Comparison of ENCODE assay signal across 2 cellular contexts in the genomic region with DNA sequence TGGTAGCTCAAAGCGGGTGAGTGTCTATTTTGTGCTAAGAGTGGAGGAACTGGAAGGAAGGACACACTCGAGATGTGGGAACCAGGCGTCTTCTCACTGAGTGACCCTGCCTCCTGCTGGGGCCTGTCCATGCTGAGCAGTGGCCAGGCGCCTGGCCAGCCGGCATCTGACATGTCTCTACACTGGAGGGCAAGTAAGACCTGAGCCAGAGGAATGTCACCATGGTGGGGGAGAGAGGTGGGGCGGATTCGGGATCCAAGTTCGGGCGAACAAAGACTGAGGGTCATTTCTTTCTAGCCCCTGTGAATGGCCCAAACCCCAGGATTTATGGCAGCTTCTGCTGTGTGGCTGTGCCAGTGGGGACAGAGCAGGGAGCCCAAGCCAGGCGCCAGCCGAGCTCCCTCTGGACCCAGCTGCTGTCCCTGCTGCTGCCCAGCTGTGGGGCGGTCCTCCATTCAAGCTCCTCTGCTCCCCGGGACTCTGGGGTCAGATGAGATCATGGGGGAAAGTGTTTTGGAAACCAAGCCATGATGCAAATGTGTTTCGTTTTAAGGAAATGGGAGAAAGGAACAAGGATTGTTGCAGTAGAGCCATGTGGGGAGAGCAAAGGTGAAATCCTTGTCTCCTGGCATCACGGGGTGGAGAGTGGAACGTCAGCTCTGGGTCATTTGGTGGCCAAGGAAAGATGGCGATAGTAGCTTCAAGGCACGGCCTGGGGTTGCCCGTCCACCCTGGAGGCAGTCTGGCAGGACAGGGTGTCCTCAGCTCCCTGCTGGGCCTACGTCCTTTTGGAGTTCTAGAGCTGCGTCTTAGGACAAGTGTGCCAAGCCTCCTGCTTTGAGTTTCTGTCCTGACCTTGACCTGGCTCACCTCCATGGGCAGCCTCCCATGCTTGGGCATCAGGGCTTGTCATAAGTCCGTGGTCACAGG.
TF ChIP-seq lines count a peak whose summit lies in the region.

No MANE protein-coding gene starts in this region.

TF ChIP-seq in IMR-90, 13 proteins besides CTCF, POLR2A, EP300 and RAD21:
- TF ChIP-seq MAZ (IDR thresholded peaks at IDR 0.05; ENCODE audit: borderline replicate concordance, low read depth, low read length) (no peak), CEBPB (IDR thresholded peaks at IDR 0.05; ENCODE audit: low read depth, low read length) (no peak), RCOR1 (IDR thresholded peaks at IDR 0.05; ENCODE audit: insufficient replicate concordance, low read length) (no peak), BHLHE40 (IDR thresholded peaks at IDR 0.05; ENCODE audit: low read depth, low read length) (no peak), CHD1 (IDR thresholded peaks at IDR 0.05; ENCODE audit: low read depth, low read length) (no peak), SMC3 (IDR thresholded peaks at IDR 0.05; ENCODE audit: low read depth, low read length) (no peak), NFE2L2 (IDR thresholded peaks at IDR 0.05; ENCODE audit: low read depth, low read length) (no peak), FOS (IDR thresholded peaks at IDR 0.05; ENCODE audit: low read depth, low read length) (no peak), MAFK (IDR thresholded peaks at IDR 0.05; ENCODE audit: low read depth, low read length) (no peak), RFX5 (IDR thresholded peaks at IDR 0.05; ENCODE audit: low read depth, low read length) (no peak), MXI1 (IDR thresholded peaks at IDR 0.05; ENCODE audit: borderline replicate concordance, low read depth, low read length) (no peak)
- TF ChIP-seq, protein P1, sequence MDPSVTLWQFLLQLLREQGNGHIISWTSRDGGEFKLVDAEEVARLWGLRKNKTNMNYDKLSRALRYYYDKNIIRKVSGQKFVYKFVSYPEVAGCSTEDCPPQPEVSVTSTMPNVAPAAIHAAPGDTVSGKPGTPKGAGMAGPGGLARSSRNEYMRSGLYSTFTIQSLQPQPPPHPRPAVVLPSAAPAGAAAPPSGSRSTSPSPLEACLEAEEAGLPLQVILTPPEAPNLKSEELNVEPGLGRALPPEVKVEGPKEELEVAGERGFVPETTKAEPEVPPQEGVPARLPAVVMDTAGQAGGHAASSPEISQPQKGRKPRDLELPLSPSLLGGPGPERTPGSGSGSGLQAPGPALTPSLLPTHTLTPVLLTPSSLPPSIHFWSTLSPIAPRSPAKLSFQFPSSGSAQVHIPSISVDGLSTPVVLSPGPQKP (IDR thresholded peaks at IDR 0.05; ENCODE audit: borderline replicate concordance, low read depth, low read length), result no peak
- TF ChIP-seq, protein P2, sequence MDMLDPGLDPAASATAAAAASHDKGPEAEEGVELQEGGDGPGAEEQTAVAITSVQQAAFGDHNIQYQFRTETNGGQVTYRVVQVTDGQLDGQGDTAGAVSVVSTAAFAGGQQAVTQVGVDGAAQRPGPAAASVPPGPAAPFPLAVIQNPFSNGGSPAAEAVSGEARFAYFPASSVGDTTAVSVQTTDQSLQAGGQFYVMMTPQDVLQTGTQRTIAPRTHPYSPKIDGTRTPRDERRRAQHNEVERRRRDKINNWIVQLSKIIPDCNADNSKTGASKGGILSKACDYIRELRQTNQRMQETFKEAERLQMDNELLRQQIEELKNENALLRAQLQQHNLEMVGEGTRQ (IDR thresholded peaks at IDR 0.05; ENCODE audit: low read depth, low read length), result no peak
TF ChIP-seq in IMR-90: peak in this region for 0.

TF ChIP-seq in endothelial cell of umbilical vein, 7 proteins besides CTCF, POLR2A, EP300 and RAD21:
- TF ChIP-seq GATA2 (IDR thresholded peaks at IDR 0.05; ENCODE audit: insufficient read depth, insufficient read length, low read depth, low read length) (no peak), EZH2 (IDR thresholded peaks at IDR 0.05; ENCODE audit: borderline replicate concordance, low read depth, low read length, severe bottlenecking) (no peak), MYC (IDR thresholded peaks at IDR 0.05; ENCODE audit: low read depth, low read length) (no peak), JUN (IDR thresholded peaks at IDR 0.05; ENCODE audit: borderline replicate concordance, insufficient read depth, insufficient read length, low read depth) (no peak)
- TF ChIP-seq, protein P3, sequence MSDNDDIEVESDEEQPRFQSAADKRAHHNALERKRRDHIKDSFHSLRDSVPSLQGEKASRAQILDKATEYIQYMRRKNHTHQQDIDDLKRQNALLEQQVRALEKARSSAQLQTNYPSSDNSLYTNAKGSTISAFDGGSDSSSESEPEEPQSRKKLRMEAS (IDR thresholded peaks at IDR 0.05; ENCODE audit: insufficient read depth, insufficient read length), result no peak
